8 cellular contexts compared by ENCODE assay signal in the genomic region with DNA sequence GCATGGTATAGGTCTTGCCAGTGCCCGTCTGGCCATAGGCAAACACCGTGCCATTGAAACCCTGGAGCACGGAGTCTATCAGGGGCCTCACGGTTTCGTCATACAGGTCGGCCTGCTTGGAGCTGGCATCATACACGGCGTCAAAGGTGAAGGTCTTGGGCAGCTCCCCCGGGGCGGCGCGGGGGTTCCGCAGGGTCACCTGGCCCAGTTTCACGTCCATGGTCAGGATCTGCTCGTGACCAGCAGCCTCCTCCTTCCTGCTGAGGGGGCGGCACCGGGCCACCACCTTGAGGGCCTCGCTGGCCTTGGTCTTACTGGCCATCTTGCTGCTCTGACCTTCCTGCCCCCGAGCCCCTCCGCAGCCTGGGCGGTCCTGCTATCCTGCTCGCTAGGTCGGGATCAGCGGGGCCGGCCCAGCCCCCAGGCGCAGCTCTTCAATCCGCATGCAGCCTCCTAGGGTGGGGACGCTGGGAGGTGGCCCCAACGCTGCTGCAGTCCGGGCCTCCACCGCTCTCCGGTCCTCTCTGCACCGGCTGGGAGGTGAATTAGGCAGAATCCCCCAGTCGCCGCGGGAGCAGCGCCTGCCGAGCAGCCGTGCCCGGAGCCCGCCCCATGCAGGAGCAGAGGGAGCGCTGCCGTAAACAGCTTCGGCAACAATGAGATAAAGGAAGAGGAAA. TPM values are rescaled to one million over a fixed set of nuclear protein-coding genes. Genes with fewer than 3 reads are reported as not detected.
DNase-seq lines count a peak whose midpoint lies in the region; ATAC-seq and TF ChIP-seq lines count a peak whose summit lies in the region.

No MANE protein-coding gene starts in this region.

- DNase-seq in NCI-H1092 treated with DMSO at 0.1 percent for 48 hours (lab: John Stamatoyannopoulos, UW), result peak; percentile 38
- DNase-seq in NCI-H1092 (lab: John Stamatoyannopoulos, UW), result no peak
- peak; percentile 11 for DNase-seq in T-helper 9 cell
- DNase-seq in fibroblast of the aortic adventitia (ENCODE audit: low read depth), result no peak
- DNase-seq in omental fat pad (ENCODE audit: low spot score), result no peak
- DNase-seq in C1 segment of cervical spinal cord (lab: John Stamatoyannopoulos, UW), result no peak
- DNase-seq in SW 1271 (lab: John Stamatoyannopoulos, UW), result no peak

- ATAC-seq in HG02588 (IDR thresholded peaks at IDR 0.05; ENCODE audit: unreplicated experiment) (peak; percentile 26), omental fat pad (ENCODE audit: low FRiP score) (peak; percentile 45)

- H3K4me3 ChIP-seq in fibroblast of the aortic adventitia (ENCODE audit: low read depth, low read length), result peak overlapping the region; percentile 81

- TF ChIP-seq CTCF in fibroblast of the aortic adventitia (IDR thresholded peaks at IDR 0.05; ENCODE audit: insufficient read depth, low read length), result no peak
- no peak for TF ChIP-seq CTCF in omental fat pad (IDR thresholded peaks at IDR 0.05)

RNA-seq across cellular contexts. Expression of gene KIF3C, which starts 0.6 kb away (rescaled TPM):
- 10.8 and 11.8 TPM in 2 replicates for total RNA-seq in fibroblast of the aortic adventitia (ENCODE audit: low replicate concordance)
- 1 to 10 TPM; 1.2 to 6.2 (median 2.7) TPM for total RNA-seq in omental fat pad

RNA-seq across cellular contexts. Expression of gene RAB10, which starts 52.1 kb away (rescaled TPM):
- 234 and 357 TPM in 2 replicates for total RNA-seq in fibroblast of the aortic adventitia (ENCODE audit: low replicate concordance)
- 100 to 1,000 TPM in 1 of 4 donors, 10 to 100 TPM in 3; 78.3 to 115 (median 86.1) TPM for total RNA-seq in omental fat pad

Comparison
In these comparisons a context has a peak if more than half of its experiments do, and no peak if none do; other contexts are left out.
1. DNase-seq: peak in NCI-H1092 treated with DMSO at 0.1 percent for 48 hours (single experiment) and T-helper 9 cell (single experiment); none in NCI-H1092 (single experiment), fibroblast of the aortic adventitia (single experiment), omental fat pad (single experiment), C1 segment of cervical spinal cord (0 of 14) and SW 1271 (0 of 2).